In genomic region chr10:68082815-68083395, GRCh38 we compare ENCODE assay signal across 9 cellular contexts.
DNase-seq lines count a peak whose midpoint lies in the region.
"Had no signal": no experiment of that assay in that cellular context is flagged by ENCODE, and none has a peak within 500 bp of the region (broad histone marks: within the 10 kb centered on the region; RNA-seq: fewer than 3 reads in every experiment).

No MANE protein-coding gene starts in this region.

- DNase-seq in DMS53 (lab: John Stamatoyannopoulos, UW) (peak; percentile 25), DMS53 treated with DMSO at 0.1 percent for 48 hours (lab: John Stamatoyannopoulos, UW; ENCODE audit: unreplicated experiment) (no peak), RKO (ENCODE audit: low spot score) (peak; percentile 57), fibroblast of peridontal ligament (ENCODE audit: extremely low read depth) (peak; percentile 81), stromal cell of bone marrow (ENCODE audit: low read depth) (peak; percentile 45), NCI-H510A (lab: John Stamatoyannopoulos, UW) (no peak), NCI-H2081 (lab: John Stamatoyannopoulos, UW) (no peak)
- DNase-seq in activated CD4-positive, alpha-beta T cell treated with anti-CD3 and anti-CD28 coated beads, Interleukin-2, amount 50 U/mL, for 1 hour, result no peak
- DNase-seq: KBM-7 had no signal

Comparison
In these comparisons a context has a peak if more than half of its experiments do, and no peak if none do; other contexts are left out.
1. DNase-seq: peak in DMS53 (single experiment), RKO (single experiment), fibroblast of peridontal ligament (single experiment) and stromal cell of bone marrow (single experiment); none in DMS53 treated with DMSO at 0.1 percent for 48 hours (single experiment), NCI-H510A (single experiment), NCI-H2081 (0 of 2) and activated CD4-positive, alpha-beta T cell treated with anti-CD3 and anti-CD28 coated beads, Interleukin-2, amount 50 U/mL, for 1 hour (single experiment).